1 cellular context compared by ENCODE assay signal in the genomic region with DNA sequence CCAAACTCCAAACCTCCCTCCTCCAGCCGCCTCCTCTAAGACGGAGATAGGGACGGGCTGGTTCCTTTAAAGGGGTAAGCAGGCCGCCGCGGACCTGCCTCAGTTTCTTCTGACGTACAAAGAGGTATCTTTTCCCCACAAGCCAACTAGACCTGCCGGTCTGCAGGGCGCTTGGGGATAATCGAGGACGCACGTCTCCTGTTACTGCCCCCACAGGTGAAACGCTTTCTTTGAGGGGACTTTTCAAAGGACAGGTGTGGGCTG.
TF ChIP-seq lines count a peak whose summit lies in the region.

No MANE protein-coding gene starts in this region.

TF ChIP-seq in HepG2, 621 proteins besides CTCF, POLR2A, EP300 and RAD21 (continued from another document and continues in another):
- TF ChIP-seq ZMYM4 (CRISPR knock-in tag; IDR thresholded peaks at IDR 0.05) (0 out of 2 replicates have a peak, but pooled peaks have one; percentile 8), ZNF510 (CRISPR knock-in tag; IDR thresholded peaks at IDR 0.05; ENCODE audit: low read depth) (no peak), GTF3A (CRISPR knock-in tag; conservative IDR thresholded peaks at IDR 0.05) (no peak), ZNF614 (CRISPR knock-in tag; IDR thresholded peaks at IDR 0.05; ENCODE audit: borderline replicate concordance) (no peak), KLF6 (CRISPR knock-in tag; IDR thresholded peaks at IDR 0.05) (no peak), SUZ12 (IDR thresholded peaks at IDR 0.05; ENCODE audit: low read depth, low read length) (no peak), ZNF564 (CRISPR knock-in tag; IDR thresholded peaks at IDR 0.05) (no peak), SIX4 (CRISPR knock-in tag; IDR thresholded peaks at IDR 0.05) (no peak), RORA (CRISPR knock-in tag; IDR thresholded peaks at IDR 0.05) (no peak), ASH2L (IDR thresholded peaks at IDR 0.05; ENCODE audit: insufficient read length, low read depth, low read length) (peak; percentile 41), PHF8 (CRISPR knock-in tag; IDR thresholded peaks at IDR 0.05) (no peak; the same call in 1 of the 2 replicates), RCOR2 (CRISPR knock-in tag; IDR thresholded peaks at IDR 0.05) (no peak), KDM5A (IDR thresholded peaks at IDR 0.05; ENCODE audit: borderline replicate concordance, low read length) (peak; percentile 64; the same call in 1 of the 2 replicates), CSRNP1 (CRISPR knock-in tag; IDR thresholded peaks at IDR 0.05) (no peak), ZNF468 (CRISPR knock-in tag; IDR thresholded peaks at IDR 0.05) (no peak), POLR2G (IDR thresholded peaks at IDR 0.05; ENCODE audit: low read depth, low read length) (peak; percentile 31; the same call in 1 of the 2 replicates), SRY (CRISPR knock-in tag; IDR thresholded peaks at IDR 0.05) (peak; percentile 65; the same call in 1 of the 2 replicates), ADNP (CRISPR knock-in tag; IDR thresholded peaks at IDR 0.05) (no peak), DR1 (CRISPR knock-in tag; IDR thresholded peaks at IDR 0.05) (no peak), PLRG1 (conservative IDR thresholded peaks at IDR 0.05) (no peak), RFXAP (CRISPR knock-in tag; IDR thresholded peaks at IDR 0.05; ENCODE audit: borderline replicate concordance) (no peak; the same call in 1 of the 2 replicates), SCMH1 (CRISPR knock-in tag; IDR thresholded peaks at IDR 0.05; ENCODE audit: borderline replicate concordance) (no peak), ZNF784 (CRISPR knock-in tag; IDR thresholded peaks at IDR 0.05; ENCODE audit: borderline replicate concordance) (no peak), SNAPC5 (CRISPR knock-in tag; IDR thresholded peaks at IDR 0.05; ENCODE audit: borderline replicate concordance) (0 out of 2 replicates have a peak, but pooled peaks have one; percentile 66), ATM (IDR thresholded peaks at IDR 0.05; ENCODE audit: borderline replicate concordance) (no peak), KDM2A (CRISPR knock-in tag; IDR thresholded peaks at IDR 0.05; ENCODE audit: borderline replicate concordance, low read depth) (peak; percentile 66), RFX5 (IDR thresholded peaks at IDR 0.05; ENCODE audit: low read depth, low read length) (no peak), PRPF4 (IDR thresholded peaks at IDR 0.05; ENCODE audit: low read depth, low read length, poor library complexity, severe bottlenecking) (no peak), STAG1 (CRISPR knock-in tag; IDR thresholded peaks at IDR 0.05) (no peak), ZFP90 (CRISPR knock-in tag; IDR thresholded peaks at IDR 0.05; ENCODE audit: borderline replicate concordance) (0 out of 2 replicates have a peak, but pooled peaks have one; percentile 38), ZSCAN20 (CRISPR knock-in tag; IDR thresholded peaks at IDR 0.05; ENCODE audit: borderline replicate concordance) (no peak), HOXA7 (CRISPR knock-in tag; IDR thresholded peaks at IDR 0.05) (no peak), ZNF776 (CRISPR knock-in tag; IDR thresholded peaks at IDR 0.05) (no peak; the same call in 1 of the 2 replicates), MIER3 (CRISPR knock-in tag; IDR thresholded peaks at IDR 0.05; ENCODE audit: borderline replicate concordance) (no peak), AFF4 (CRISPR knock-in tag; IDR thresholded peaks at IDR 0.05) (no peak), ZNF10 (CRISPR knock-in tag; IDR thresholded peaks at IDR 0.05; ENCODE audit: borderline replicate concordance, low read depth) (no peak), SNRNP70 (IDR thresholded peaks at IDR 0.05; ENCODE audit: low read depth, low read length) (no peak), IRX3 (CRISPR knock-in tag; IDR thresholded peaks at IDR 0.05; ENCODE audit: borderline replicate concordance, low read depth) (no peak), ZNF460 (CRISPR knock-in tag; IDR thresholded peaks at IDR 0.05; ENCODE audit: borderline replicate concordance) (no peak), ZNF3 (CRISPR knock-in tag; IDR thresholded peaks at IDR 0.05) (no peak), ZEB1 (IDR thresholded peaks at IDR 0.05; ENCODE audit: insufficient replicate concordance, low read depth) (no peak), ATF7-NPFF (CRISPR knock-in tag; IDR thresholded peaks at IDR 0.05; ENCODE audit: low read depth) (no peak), IRF1 (CRISPR knock-in tag; IDR thresholded peaks at IDR 0.05; ENCODE audit: low read depth) (no peak), ZNF746 (CRISPR knock-in tag; IDR thresholded peaks at IDR 0.05) (0 out of 2 replicates have a peak, but pooled peaks have one; percentile 41), CENPT (CRISPR knock-in tag; IDR thresholded peaks at IDR 0.05; ENCODE audit: low read depth) (no peak)
- TF ChIP-seq, protein P1, sequence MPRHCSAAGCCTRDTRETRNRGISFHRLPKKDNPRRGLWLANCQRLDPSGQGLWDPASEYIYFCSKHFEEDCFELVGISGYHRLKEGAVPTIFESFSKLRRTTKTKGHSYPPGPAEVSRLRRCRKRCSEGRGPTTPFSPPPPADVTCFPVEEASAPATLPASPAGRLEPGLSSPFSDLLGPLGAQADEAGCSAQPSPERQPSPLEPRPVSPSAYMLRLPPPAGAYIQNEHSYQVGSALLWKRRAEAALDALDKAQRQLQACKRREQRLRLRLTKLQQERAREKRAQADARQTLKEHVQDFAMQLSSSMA (CRISPR knock-in tag; IDR thresholded peaks at IDR 0.05), result peak; percentile 43; the same call in 1 of the 2 replicates
- TF ChIP-seq, protein P2, sequence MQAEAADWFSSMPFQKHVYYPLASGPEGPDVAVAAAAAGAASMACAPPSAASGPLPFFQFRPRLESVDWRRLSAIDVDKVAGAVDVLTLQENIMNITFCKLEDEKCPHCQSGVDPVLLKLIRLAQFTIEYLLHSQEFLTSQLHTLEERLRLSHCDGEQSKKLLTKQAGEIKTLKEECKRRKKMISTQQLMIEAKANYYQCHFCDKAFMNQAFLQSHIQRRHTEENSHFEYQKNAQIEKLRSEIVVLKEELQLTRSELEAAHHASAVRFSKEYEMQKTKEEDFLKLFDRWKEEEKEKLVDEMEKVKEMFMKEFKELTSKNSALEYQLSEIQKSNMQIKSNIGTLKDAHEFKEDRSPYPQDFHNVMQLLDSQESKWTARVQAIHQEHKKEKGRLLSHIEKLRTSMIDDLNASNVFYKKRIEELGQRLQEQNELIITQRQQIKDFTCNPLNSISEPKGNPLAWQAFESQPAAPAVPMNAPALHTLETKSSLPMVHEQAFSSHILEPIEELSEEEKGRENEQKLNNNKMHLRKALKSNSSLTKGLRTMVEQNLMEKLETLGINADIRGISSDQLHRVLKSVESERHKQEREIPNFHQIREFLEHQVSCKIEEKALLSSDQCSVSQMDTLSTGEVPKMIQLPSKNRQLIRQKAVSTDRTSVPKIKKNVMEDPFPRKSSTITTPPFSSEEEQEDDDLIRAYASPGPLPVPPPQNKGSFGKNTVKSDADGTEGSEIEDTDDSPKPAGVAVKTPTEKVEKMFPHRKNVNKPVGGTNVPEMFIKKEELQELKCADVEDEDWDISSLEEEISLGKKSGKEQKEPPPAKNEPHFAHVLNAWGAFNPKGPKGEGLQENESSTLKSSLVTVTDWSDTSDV (CRISPR knock-in tag; IDR thresholded peaks at IDR 0.05), result 0 out of 2 replicates have a peak, but pooled peaks have one; percentile 33
- TF ChIP-seq, protein P3, sequence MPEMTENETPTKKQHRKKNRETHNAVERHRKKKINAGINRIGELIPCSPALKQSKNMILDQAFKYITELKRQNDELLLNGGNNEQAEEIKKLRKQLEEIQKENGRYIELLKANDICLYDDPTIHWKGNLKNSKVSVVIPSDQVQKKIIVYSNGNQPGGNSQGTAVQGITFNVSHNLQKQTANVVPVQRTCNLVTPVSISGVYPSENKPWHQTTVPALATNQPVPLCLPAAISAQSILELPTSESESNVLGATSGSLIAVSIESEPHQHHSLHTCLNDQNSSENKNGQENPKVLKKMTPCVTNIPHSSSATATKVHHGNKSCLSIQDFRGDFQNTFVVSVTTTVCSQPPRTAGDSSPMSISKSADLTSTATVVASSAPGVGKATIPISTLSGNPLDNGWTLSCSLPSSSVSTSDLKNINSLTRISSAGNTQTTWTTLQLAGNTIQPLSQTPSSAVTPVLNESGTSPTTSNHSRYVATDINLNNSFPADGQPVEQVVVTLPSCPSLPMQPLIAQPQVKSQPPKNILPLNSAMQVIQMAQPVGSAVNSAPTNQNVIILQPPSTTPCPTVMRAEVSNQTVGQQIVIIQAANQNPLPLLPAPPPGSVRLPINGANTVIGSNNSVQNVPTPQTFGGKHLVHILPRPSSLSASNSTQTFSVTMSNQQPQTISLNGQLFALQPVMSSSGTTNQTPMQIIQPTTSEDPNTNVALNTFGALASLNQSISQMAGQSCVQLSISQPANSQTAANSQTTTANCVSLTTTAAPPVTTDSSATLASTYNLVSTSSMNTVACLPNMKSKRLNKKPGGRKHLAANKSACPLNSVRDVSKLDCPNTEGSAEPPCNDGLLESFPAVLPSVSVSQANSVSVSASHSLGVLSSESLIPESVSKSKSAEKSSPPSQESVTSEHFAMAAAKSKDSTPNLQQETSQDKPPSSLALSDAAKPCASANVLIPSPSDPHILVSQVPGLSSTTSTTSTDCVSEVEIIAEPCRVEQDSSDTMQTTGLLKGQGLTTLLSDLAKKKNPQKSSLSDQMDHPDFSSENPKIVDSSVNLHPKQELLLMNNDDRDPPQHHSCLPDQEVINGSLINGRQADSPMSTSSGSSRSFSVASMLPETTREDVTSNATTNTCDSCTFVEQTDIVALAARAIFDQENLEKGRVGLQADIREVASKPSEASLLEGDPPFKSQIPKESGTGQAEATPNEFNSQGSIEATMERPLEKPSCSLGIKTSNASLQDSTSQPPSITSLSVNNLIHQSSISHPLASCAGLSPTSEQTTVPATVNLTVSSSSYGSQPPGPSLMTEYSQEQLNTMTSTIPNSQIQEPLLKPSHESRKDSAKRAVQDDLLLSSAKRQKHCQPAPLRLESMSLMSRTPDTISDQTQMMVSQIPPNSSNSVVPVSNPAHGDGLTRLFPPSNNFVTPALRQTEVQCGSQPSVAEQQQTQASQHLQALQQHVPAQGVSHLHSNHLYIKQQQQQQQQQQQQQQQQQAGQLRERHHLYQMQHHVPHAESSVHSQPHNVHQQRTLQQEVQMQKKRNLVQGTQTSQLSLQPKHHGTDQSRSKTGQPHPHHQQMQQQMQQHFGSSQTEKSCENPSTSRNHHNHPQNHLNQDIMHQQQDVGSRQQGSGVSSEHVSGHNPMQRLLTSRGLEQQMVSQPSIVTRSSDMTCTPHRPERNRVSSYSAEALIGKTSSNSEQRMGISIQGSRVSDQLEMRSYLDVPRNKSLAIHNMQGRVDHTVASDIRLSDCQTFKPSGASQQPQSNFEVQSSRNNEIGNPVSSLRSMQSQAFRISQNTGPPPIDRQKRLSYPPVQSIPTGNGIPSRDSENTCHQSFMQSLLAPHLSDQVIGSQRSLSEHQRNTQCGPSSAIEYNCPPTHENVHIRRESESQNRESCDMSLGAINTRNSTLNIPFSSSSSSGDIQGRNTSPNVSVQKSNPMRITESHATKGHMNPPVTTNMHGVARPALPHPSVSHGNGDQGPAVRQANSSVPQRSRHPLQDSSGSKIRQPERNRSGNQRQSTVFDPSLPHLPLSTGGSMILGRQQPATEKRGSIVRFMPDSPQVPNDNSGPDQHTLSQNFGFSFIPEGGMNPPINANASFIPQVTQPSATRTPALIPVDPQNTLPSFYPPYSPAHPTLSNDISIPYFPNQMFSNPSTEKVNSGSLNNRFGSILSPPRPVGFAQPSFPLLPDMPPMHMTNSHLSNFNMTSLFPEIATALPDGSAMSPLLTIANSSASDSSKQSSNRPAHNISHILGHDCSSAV (CRISPR knock-in tag; IDR thresholded peaks at IDR 0.05; ENCODE audit: borderline replicate concordance), result no peak
